Comparison of ENCODE assay signal across 24 cellular contexts in genomic region chr3:95522449-95522848, GRCh38.
"Had no signal": no experiment of that assay in that cellular context is flagged by ENCODE, and none has a peak within 500 bp of the region (broad histone marks: within the 10 kb centered on the region; RNA-seq: fewer than 3 reads in every experiment).

No MANE protein-coding gene starts in this region.

- H3K36me3 Mint-ChIP-seq: stimulated activated effector memory CD8-positive, alpha-beta T cell treated with anti-CD3 and anti-CD28 coated beads, Interleukin-12 subunit alpha, Interleukin-12 subunit beta, amount 100 ng/mL, for 72 hours; stimulated activated memory B cell treated with anti-CD40 and anti-IgM and Interleukin-4, amounts not matched to agents 10 μg/mL and 1 μg/mL and 100 μg/mL, for 72 hours; stimulated activated naive B cell treated with anti-CD40 and anti-IgM and Interleukin-4, amounts not matched to agents 10 μg/mL and 1 μg/mL and 100 μg/mL, for 72 hours; type B pancreatic cell had no signal

- ATAC-seq: stimulated activated effector memory CD8-positive, alpha-beta T cell treated with anti-CD3 and anti-CD28 coated beads, Interleukin-12 subunit alpha, Interleukin-12 subunit beta, amount 100 ng/mL, for 72 hours; stimulated activated memory B cell treated with anti-CD40 and anti-IgM and Interleukin-4, amounts not matched to agents 10 μg/mL and 1 μg/mL and 100 μg/mL, for 72 hours; stimulated activated naive B cell treated with anti-CD40 and anti-IgM and Interleukin-4, amounts not matched to agents 10 μg/mL and 1 μg/mL and 100 μg/mL, for 72 hours; stimulated activated naive CD8-positive, alpha-beta T cell treated with anti-CD3 and anti-CD28 coated beads, Interleukin-15, amount 100 ng/mL, for 72 hours; stimulated activated naive CD8-positive, alpha-beta T cell treated with anti-CD3 and anti-CD28 coated beads, Interleukin-15, Interleukin-2, amounts not matched to agents 100 U/mL and 50 U/mL, for 24 hours; upper lobe of right lung had no signal

- H3K4me1 Mint-ChIP-seq: stimulated activated effector memory CD8-positive, alpha-beta T cell treated with anti-CD3 and anti-CD28 coated beads, Interleukin-12 subunit alpha, Interleukin-12 subunit beta, amount 100 ng/mL, for 72 hours; stimulated activated memory B cell treated with anti-CD40 and anti-IgM and Interleukin-4, amounts not matched to agents 10 μg/mL and 1 μg/mL and 100 μg/mL, for 72 hours; stimulated activated naive B cell treated with anti-CD40 and anti-IgM and Interleukin-4, amounts not matched to agents 10 μg/mL and 1 μg/mL and 100 μg/mL, for 72 hours; stimulated activated naive CD8-positive, alpha-beta T cell treated with anti-CD3 and anti-CD28 coated beads, Interleukin-15, amount 100 ng/mL, for 72 hours had no signal

- H3K27ac Mint-ChIP-seq: stimulated activated effector memory CD8-positive, alpha-beta T cell treated with anti-CD3 and anti-CD28 coated beads, Interleukin-12 subunit alpha, Interleukin-12 subunit beta, amount 100 ng/mL, for 72 hours; stimulated activated memory B cell treated with anti-CD40 and anti-IgM and Interleukin-4, amounts not matched to agents 10 μg/mL and 1 μg/mL and 100 μg/mL, for 72 hours; stimulated activated naive B cell treated with anti-CD40 and anti-IgM and Interleukin-4, amounts not matched to agents 10 μg/mL and 1 μg/mL and 100 μg/mL, for 72 hours; stimulated activated naive CD8-positive, alpha-beta T cell treated with anti-CD3 and anti-CD28 coated beads, Interleukin-15, amount 100 ng/mL, for 72 hours; stimulated activated naive CD8-positive, alpha-beta T cell treated with anti-CD3 and anti-CD28 coated beads, Interleukin-15, Interleukin-2, amounts not matched to agents 100 ng/mL and 50 ng/mL, for 24 hours; type B pancreatic cell had no signal

- H3K4me3 Mint-ChIP-seq: stimulated activated effector memory CD8-positive, alpha-beta T cell treated with anti-CD3 and anti-CD28 coated beads, Interleukin-12 subunit alpha, Interleukin-12 subunit beta, amount 100 ng/mL, for 72 hours; stimulated activated memory B cell treated with anti-CD40 and anti-IgM and Interleukin-4, amounts not matched to agents 10 μg/mL and 1 μg/mL and 100 μg/mL, for 72 hours; stimulated activated naive B cell treated with anti-CD40 and anti-IgM and Interleukin-4, amounts not matched to agents 10 μg/mL and 1 μg/mL and 100 μg/mL, for 72 hours; stimulated activated naive CD8-positive, alpha-beta T cell treated with anti-CD3 and anti-CD28 coated beads, Interleukin-15, amount 100 ng/mL, for 72 hours; stimulated activated naive CD8-positive, alpha-beta T cell treated with anti-CD3 and anti-CD28 coated beads, Interleukin-15, Interleukin-2, amounts not matched to agents 100 ng/mL and 50 ng/mL, for 24 hours; type B pancreatic cell had no signal

- DNase-seq: stimulated activated CD4-positive, alpha-beta T cell treated with anti-CD3 and anti-CD28 coated beads, Interleukin-2, amount 100 ng/mL, for 48 hours; stimulated activated CD4-positive, alpha-beta T cell treated with anti-CD3 and anti-CD28 coated beads, Interleukin-4, amount 100 ng/mL, for 1 hour; stimulated activated CD4-positive, alpha-beta T cell treated with anti-CD3 and anti-CD28 coated beads, Interleukin-4, amount 100 ng/mL, for 24 hours; stimulated activated CD4-positive, alpha-beta T cell treated with anti-CD3 and anti-CD28 coated beads, Interleukin-4, amount 100 ng/mL, for 4 hours; stimulated activated CD8-positive, alpha-beta memory T cell treated with anti-CD3 and anti-CD28 coated beads, Interleukin-4, amount 100 ng/mL, for 48 hours; stimulated activated naive B cell treated with anti-CD40 and anti-IgM and Interleukin-4, amounts not matched to agents 10 μg/mL and 1 μg/mL and 100 μg/mL, for 72 hours; stimulated activated naive CD4-positive, alpha-beta T cell; stimulated activated naive CD4-positive, alpha-beta T cell treated with Interleukin-2 at 50 U/mL for 16 hours; stimulated activated naive CD8-positive, alpha-beta T cell treated with anti-CD3 and anti-CD28 coated beads, Interleukin-15, amount 100 ng/mL, for 72 hours; stimulated activated naive CD8-positive, alpha-beta T cell treated with anti-CD3 and anti-CD28 coated beads, Interleukin-15, Interleukin-2, amounts not matched to agents 100 U/mL and 50 U/mL, for 24 hours; stomach; substantia nigra; testis; thyroid gland; tibial artery; transverse colon; trophoblast cell; upper lobe of left lung; upper lobe of right lung; uterus had no signal

- H3K9me3 Mint-ChIP-seq: stimulated activated memory B cell treated with anti-CD40 and anti-IgM and Interleukin-4, amounts not matched to agents 10 μg/mL and 1 μg/mL and 100 μg/mL, for 72 hours; stimulated activated naive B cell treated with anti-CD40 and anti-IgM and Interleukin-4, amounts not matched to agents 10 μg/mL and 1 μg/mL and 100 μg/mL, for 72 hours; stimulated activated naive CD8-positive, alpha-beta T cell treated with anti-CD3 and anti-CD28 coated beads, Interleukin-15, amount 100 ng/mL, for 72 hours; stimulated activated naive CD8-positive, alpha-beta T cell treated with anti-CD3 and anti-CD28 coated beads, Interleukin-15, Interleukin-2, amounts not matched to agents 100 ng/mL and 50 ng/mL, for 24 hours; type B pancreatic cell had no signal

- H3K27me3 Mint-ChIP-seq: stimulated activated memory B cell treated with anti-CD40 and anti-IgM and Interleukin-4, amounts not matched to agents 10 μg/mL and 1 μg/mL and 100 μg/mL, for 72 hours; stimulated activated naive B cell treated with anti-CD40 and anti-IgM and Interleukin-4, amounts not matched to agents 10 μg/mL and 1 μg/mL and 100 μg/mL, for 72 hours; stimulated activated naive CD8-positive, alpha-beta T cell treated with anti-CD3 and anti-CD28 coated beads, Interleukin-15, amount 100 ng/mL, for 72 hours; stimulated activated naive CD8-positive, alpha-beta T cell treated with anti-CD3 and anti-CD28 coated beads, Interleukin-15, Interleukin-2, amounts not matched to agents 100 ng/mL and 50 ng/mL, for 24 hours; type B pancreatic cell had no signal
